ENCODE assay signal across 19 cellular contexts in the genomic region with DNA sequence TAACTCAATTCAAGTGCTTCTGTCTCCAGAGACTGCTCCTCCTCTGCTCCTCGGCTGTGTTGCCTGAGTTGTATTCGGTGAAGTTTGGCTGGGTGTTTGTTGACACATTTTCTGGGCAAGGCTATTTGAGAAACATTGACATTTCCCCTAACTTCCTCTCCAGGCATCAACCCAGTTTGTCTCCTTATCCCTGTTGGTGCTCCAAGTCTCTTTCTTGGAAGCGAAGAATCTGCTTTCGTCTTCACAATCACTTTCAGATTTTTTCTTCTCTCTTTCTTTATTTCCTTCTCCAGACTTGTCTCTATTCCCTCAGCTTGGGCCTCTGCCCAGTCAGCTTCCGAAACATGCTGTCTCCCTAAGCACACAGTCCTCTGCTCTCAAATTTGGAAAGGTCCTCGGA.
DNase-seq lines count a peak whose midpoint lies in the region; ATAC-seq and TF ChIP-seq lines count a peak whose summit lies in the region.
"Had no signal": no experiment of that assay in that cellular context is flagged by ENCODE, and none has a peak within 500 bp of the region (broad histone marks: within the 10 kb centered on the region; RNA-seq: fewer than 3 reads in every experiment).

No MANE protein-coding gene starts in this region.

- H3K27ac Mint-ChIP-seq in HFFc6, result no peak overlapping the region
- H3K27ac Mint-ChIP-seq: activated naive CD8-positive, alpha-beta T cell; effector memory CD8-positive, alpha-beta T cell; stimulated activated naive B cell treated with anti-CD40 and anti-IgM and Interleukin-4, amounts not matched to agents 10 μg/mL and 1 μg/mL and 100 μg/mL, for 72 hours had no signal

- peak overlapping the region in 54 of 59 donors; percentile 0 to 82 (median 64) for H3K27ac ChIP-seq in dorsolateral prefrontal cortex
- no peak overlapping the region for H3K27ac ChIP-seq in right cardiac atrium (ENCODE audit: low read length)
- H3K27ac ChIP-seq: cardiac muscle cell, KMS-11 had no signal

- no peaks in the 10 kb centered on the region for H3K9me3 Mint-ChIP-seq in HFFc6
- H3K9me3 Mint-ChIP-seq: effector memory CD8-positive, alpha-beta T cell; neural crest cell; stimulated activated naive B cell treated with anti-CD40 and anti-IgM and Interleukin-4, amounts not matched to agents 10 μg/mL and 1 μg/mL and 100 μg/mL, for 72 hours had no signal

- peaks cover 24% of the 10 kb centered on the region for H3K4me1 Mint-ChIP-seq in HFFc6 (ENCODE audit: low read depth)
- H3K4me1 Mint-ChIP-seq: neural crest cell; stimulated activated naive B cell treated with anti-CD40 and anti-IgM and Interleukin-4, amounts not matched to agents 10 μg/mL and 1 μg/mL and 100 μg/mL, for 72 hours had no signal

- 35% methylated on average over 6 of the region's 6 CpGs for WGBS in right cardiac atrium

- no peaks in the 10 kb centered on the region for H3K4me1 ChIP-seq in right cardiac atrium (ENCODE audit: control insufficient read depth, insufficient read depth, low read length)

- H3K4me3 ChIP-seq in dorsolateral prefrontal cortex, result peak overlapping the region in 21 of 59 donors; percentile 0 to 42 (median 13)
- H3K4me3 ChIP-seq in right cardiac atrium (ENCODE audit: low read length), result no peak overlapping the region
- H3K4me3 ChIP-seq: cardiac muscle cell had no signal

- no peaks in the 10 kb centered on the region for H3K9me3 ChIP-seq in right cardiac atrium (ENCODE audit: control insufficient read depth, low read length)

- no peaks in the 10 kb centered on the region for H3K27me3 ChIP-seq in dorsolateral prefrontal cortex
- no peaks in the 10 kb centered on the region for H3K27me3 ChIP-seq in right cardiac atrium (ENCODE audit: control insufficient read depth, insufficient read depth)
- H3K27me3 ChIP-seq: cardiac muscle cell had no signal

- intact Hi-C loops in dorsolateral prefrontal cortex (cut with DNase I), result no loop called here
- intact Hi-C loops in right cardiac atrium (cut with DNase I), result no loop called here

- peaks cover 26% of the 10 kb centered on the region for H3K27me3 Mint-ChIP-seq in HFFc6 (ENCODE audit: insufficient read depth)

- H3K4me3 Mint-ChIP-seq in HFFc6, result no peak overlapping the region; the same call in 1 of the 2 replicates
- H3K4me3 Mint-ChIP-seq: activated naive CD8-positive, alpha-beta T cell; effector memory CD8-positive, alpha-beta T cell; neural crest cell; stimulated activated naive B cell treated with anti-CD40 and anti-IgM and Interleukin-4, amounts not matched to agents 10 μg/mL and 1 μg/mL and 100 μg/mL, for 72 hours had no signal

- TF ChIP-seq CTCF in dorsolateral prefrontal cortex (IDR thresholded peaks at IDR 0.05 in 54 of 56, conservative IDR thresholded peaks at IDR 0.05 in 2 of 56; ENCODE audit: low read depth in 1 of 56, partially characterized antibody in 56 of 56) (no peak), HFFc6 (IDR thresholded peaks at IDR 0.05) (no peak)

- peak; percentile 37 to 73 for ATAC-seq in right cardiac atrium
- no peak for ATAC-seq in HG03139 (IDR thresholded peaks at IDR 0.05; ENCODE audit: unreplicated experiment)
- ATAC-seq: effector memory CD8-positive, alpha-beta T cell; stimulated activated naive B cell treated with anti-CD40 and anti-IgM and Interleukin-4, amounts not matched to agents 10 μg/mL and 1 μg/mL and 100 μg/mL, for 72 hours had no signal

- peak; percentile 21 for DNase-seq in GM04503 (ENCODE audit: low read depth)
- DNase-seq in dorsolateral prefrontal cortex, result peak in 6 of 10 donors; percentile 23 to 77 (median 58)
- DNase-seq in right cardiac atrium, result peak; percentile 27 to 81 (median 74)
- DNase-seq in stromal cell of bone marrow (ENCODE audit: low read depth), result peak; percentile 36
- DNase-seq in HFFc6, result no peak
- DNase-seq in NCI-H510A (lab: John Stamatoyannopoulos, UW), result no peak
- no peak for DNase-seq in SIG-M5 (lab: John Stamatoyannopoulos, UW)
- DNase-seq: activated T-cell treated with anti-CD3 and anti-CD28 coated beads for 4 hours; effector memory CD8-positive, alpha-beta T cell; glutamatergic neuron; NCI-H345; SHP77 treated with DMSO at 0.1 percent for 48 hours; stimulated activated naive B cell treated with anti-CD40 and anti-IgM and Interleukin-4, amounts not matched to agents 10 μg/mL and 1 μg/mL and 100 μg/mL, for 72 hours; T-helper 2 cell had no signal

- no peaks in the 10 kb centered on the region for H3K36me3 Mint-ChIP-seq in HFFc6 (ENCODE audit: low read depth)
- H3K36me3 Mint-ChIP-seq: activated naive CD8-positive, alpha-beta T cell; stimulated activated naive B cell treated with anti-CD40 and anti-IgM and Interleukin-4, amounts not matched to agents 10 μg/mL and 1 μg/mL and 100 μg/mL, for 72 hours had no signal

Comparison
In these comparisons a context has a peak if more than half of its experiments do, and no peak if none do; other contexts are left out.
1. DNase-seq: peak in GM04503 (single experiment), dorsolateral prefrontal cortex (6 of 10), right cardiac atrium (3 of 3) and stromal cell of bone marrow (single experiment); none in HFFc6 (single experiment), NCI-H510A (single experiment) and SIG-M5 (single experiment).